20 cellular contexts compared by ENCODE assay signal in the genomic region with DNA sequence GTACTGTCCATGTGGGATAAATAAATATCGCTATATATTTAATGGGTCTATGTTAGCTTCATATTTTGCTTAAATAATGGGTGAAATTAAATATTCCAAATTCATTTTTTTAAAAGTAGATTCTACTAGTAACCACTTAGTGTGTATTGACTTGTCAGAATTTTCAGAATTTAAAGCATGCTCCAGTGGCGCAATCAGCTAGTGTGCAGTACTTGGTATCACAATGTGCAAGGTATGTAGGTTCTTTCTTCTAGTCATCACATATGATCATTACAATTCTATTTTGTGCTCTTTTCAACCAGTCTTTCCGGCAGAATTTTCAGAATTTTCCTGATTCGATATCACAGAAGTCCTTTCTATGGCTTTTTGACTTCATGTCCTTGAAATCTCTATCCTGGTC. TPM values are rescaled to one million over a fixed set of nuclear protein-coding genes. Genes with fewer than 3 reads are reported as not detected.
DNase-seq lines count a peak whose midpoint lies in the region; ATAC-seq, FAIRE-seq and TF ChIP-seq lines count a peak whose summit lies in the region.
"Had no signal": no experiment of that assay in that cellular context is flagged by ENCODE, and none has a peak within 500 bp of the region (broad histone marks: within the 10 kb centered on the region; RNA-seq: fewer than 3 reads in every experiment).

No MANE protein-coding gene starts in this region.

- FAIRE-seq in K562 (lab: Jason Lieb, UNC): peak; percentile 15
- FAIRE-seq: GM12892, GM18507, HepG2 had no signal

- no peak for TF ChIP-seq EP300 in K562 (IDR thresholded peaks at IDR 0.05; ENCODE audit: low read length)

- 6% methylated on average over 4 of the region's 4 CpGs for WGBS in K562 (ENCODE audit: insufficient coverage, low coverage, missing lambda C conversion rate)
- 97% methylated on average over 4 of the region's 4 CpGs for WGBS in smooth muscle cell (ENCODE audit: low lambda C conversion rate)

- no peak overlapping the region for H2AFZ ChIP-seq in K562 (ENCODE audit: low read depth, low read length)
- H2AFZ ChIP-seq in smooth muscle cell (ENCODE audit: low read depth): no peak overlapping the region

- H3K27ac ChIP-seq in K562 (ENCODE audit: extremely low read depth, low read depth, low read length) (no peak overlapping the region), smooth muscle cell (ENCODE audit: low read depth) (peak overlapping the region; percentile 69)
- H3K27ac ChIP-seq: BLaER1, KMS-11 had no signal

- BruUV-seq in K562 (replicated peaks; lab: Mats Ljungman, UMichigan): no TSS peak

- H3K27me3 ChIP-seq in K562 (ENCODE audit: control insufficient read depth in 2 of 2, insufficient read depth in 2 of 2, low read length in 2 of 2) (no peaks in the 10 kb centered on the region; a peak in 1 of 5 replicates), smooth muscle cell (ENCODE audit: low read depth) (no peaks in the 10 kb centered on the region)
- H3K27me3 ChIP-seq: BLaER1 had no signal

- peaks cover 23% of the 10 kb centered on the region for H3F3A ChIP-seq in smooth muscle cell (ENCODE audit: low read depth)

- intact Hi-C loops in K562 (cut with micrococcal nuclease): no loop called here

- TF ChIP-seq CTCF in K562 (IDR thresholded peaks at IDR 0.05 in 2 of 3, conservative IDR thresholded peaks at IDR 0.05 in 1 of 3; ENCODE audit: insufficient read depth in 2 of 3, low read depth in 1 of 3, low read length in 3 of 3) (no peak), smooth muscle cell (IDR thresholded peaks at IDR 0.05; ENCODE audit: borderline replicate concordance, insufficient read depth, poor library complexity, severe bottlenecking) (no peak)

- TF ChIP-seq RAD21 in K562 (CRISPR knock-in tag; conservative IDR thresholded peaks at IDR 0.05 in 1 of 2, IDR thresholded peaks at IDR 0.05 in 1 of 2): no peak

- H3K9ac ChIP-seq in K562 (ENCODE audit: insufficient read depth in 1 of 2, low read depth in 2 of 2, low read length in 2 of 2): no peak overlapping the region
- no peak overlapping the region for H3K9ac ChIP-seq in smooth muscle cell (ENCODE audit: low read depth)
- H3K9ac ChIP-seq: BLaER1, KMS-11 had no signal

- CTCF ChIA-PET in K562 (lab: Yijun Ruan, JAX; ENCODE audit: low intra/inter-chr PET ratio): no interaction called here

- POLR2A ChIA-PET in K562 (lab: Yijun Ruan, JAX): no interaction called here

- H3K4me3 ChIP-seq in K562 (no peak overlapping the region), smooth muscle cell (no peak overlapping the region)
- H3K4me3 ChIP-seq: BLaER1 had no signal

- TF ChIP-seq POLR2A in K562 (conservative IDR thresholded peaks at IDR 0.05): no peak

- no peak overlapping the region for H3K4me2 ChIP-seq in K562 (ENCODE audit: insufficient read depth, low read length)
- H3K4me2 ChIP-seq in smooth muscle cell: peak overlapping the region; percentile 50
- H3K4me2 ChIP-seq: BLaER1, KMS-11 had no signal

- H4K20me1 ChIP-seq in K562 (replicated peaks; ENCODE audit: control insufficient read depth, insufficient read depth, low read length) (no peaks in the 10 kb centered on the region), smooth muscle cell (ENCODE audit: low read depth) (no peaks in the 10 kb centered on the region)
- H4K20me1 ChIP-seq: BLaER1 had no signal

- ATAC-seq in K562: no peak
- no peak for ATAC-seq in HG03342 (IDR thresholded peaks at IDR 0.05; ENCODE audit: unreplicated experiment)
- ATAC-seq: CD8-positive, alpha-beta T cell; HCT116; HepG2 had no signal

- DNase-seq in EH (ENCODE audit: low read depth): peak; percentile 15
- no peak for DNase-seq in K562 (ENCODE audit: extremely low read depth in 1 of 4, low spot score in 3 of 4)
- DNase-seq in smooth muscle cell (lab: John Stamatoyannopoulos, UW; ENCODE audit: unreplicated experiment): no peak
- DNase-seq in NAMALWA (ENCODE audit: low spot score): no peak
- no peak for DNase-seq in NCI-H1048 (lab: John Stamatoyannopoulos, UW)
- DNase-seq: Calu3; CD8-positive, alpha-beta T cell; DMS 273 treated with DMSO at 0.1 percent for 48 hours; GDM1; GOT3; H7; HFFc6 had no signal

- H3K4me1 ChIP-seq in K562 (replicated peaks in 1 of 2; ENCODE audit: control insufficient read depth in 2 of 2, insufficient read depth in 2 of 2, low read length in 2 of 2) (no peaks in the 10 kb centered on the region), smooth muscle cell (ENCODE audit: low read depth) (peaks cover 16% of the 10 kb centered on the region)

- H3K36me3 ChIP-seq in K562 (ENCODE audit: control insufficient read depth, insufficient read depth, low read length) (no peaks in the 10 kb centered on the region), smooth muscle cell (ENCODE audit: low read depth) (no peaks in the 10 kb centered on the region)
- H3K36me3 ChIP-seq: BLaER1 had no signal

- no peaks in the 10 kb centered on the region for H3K9me3 ChIP-seq in K562 (replicated peaks; ENCODE audit: control insufficient read depth, insufficient read depth, low read depth, low read length)
- H3K9me3 ChIP-seq in smooth muscle cell (replicated peaks; ENCODE audit: low read depth): no peaks in the 10 kb centered on the region
- H3K9me3 ChIP-seq: BLaER1 had no signal

- in situ Hi-C loops in K562 (cut with MboI): no loop called here

- H3K9me1 ChIP-seq in K562 (ENCODE audit: control insufficient read depth, insufficient read depth, low read length): no peaks in the 10 kb centered on the region

- H3K79me2 ChIP-seq in K562 (ENCODE audit: control insufficient read depth, insufficient read depth, low read length) (no peaks in the 10 kb centered on the region), smooth muscle cell (ENCODE audit: low read depth) (peaks cover 24% of the 10 kb centered on the region)

TF ChIP-seq in K562, 482 proteins besides CTCF, POLR2A, EP300 and RAD21 (continues in another document):
- no peak for TF ChIP-seq ARID1B (IDR thresholded peaks at IDR 0.05)
- TF ChIP-seq POLR2AphosphoS2 (IDR thresholded peaks at IDR 0.05; ENCODE audit: low read length): no peak
- no peak for TF ChIP-seq EHMT2 (IDR thresholded peaks at IDR 0.05)
- TF ChIP-seq, protein P1, sequence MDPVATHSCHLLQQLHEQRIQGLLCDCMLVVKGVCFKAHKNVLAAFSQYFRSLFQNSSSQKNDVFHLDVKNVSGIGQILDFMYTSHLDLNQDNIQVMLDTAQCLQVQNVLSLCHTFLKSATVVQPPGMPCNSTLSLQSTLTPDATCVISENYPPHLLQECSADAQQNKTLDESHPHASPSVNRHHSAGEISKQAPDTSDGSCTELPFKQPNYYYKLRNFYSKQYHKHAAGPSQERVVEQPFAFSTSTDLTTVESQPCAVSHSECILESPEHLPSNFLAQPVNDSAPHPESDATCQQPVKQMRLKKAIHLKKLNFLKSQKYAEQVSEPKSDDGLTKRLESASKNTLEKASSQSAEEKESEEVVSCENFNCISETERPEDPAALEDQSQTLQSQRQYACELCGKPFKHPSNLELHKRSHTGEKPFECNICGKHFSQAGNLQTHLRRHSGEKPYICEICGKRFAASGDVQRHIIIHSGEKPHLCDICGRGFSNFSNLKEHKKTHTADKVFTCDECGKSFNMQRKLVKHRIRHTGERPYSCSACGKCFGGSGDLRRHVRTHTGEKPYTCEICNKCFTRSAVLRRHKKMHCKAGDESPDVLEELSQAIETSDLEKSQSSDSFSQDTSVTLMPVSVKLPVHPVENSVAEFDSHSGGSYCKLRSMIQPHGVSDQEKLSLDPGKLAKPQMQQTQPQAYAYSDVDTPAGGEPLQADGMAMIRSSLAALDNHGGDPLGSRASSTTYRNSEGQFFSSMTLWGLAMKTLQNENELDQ (CRISPR knock-in tag; IDR thresholded peaks at IDR 0.05; ENCODE audit: borderline replicate concordance): no peak
- TF ChIP-seq, protein P2, sequence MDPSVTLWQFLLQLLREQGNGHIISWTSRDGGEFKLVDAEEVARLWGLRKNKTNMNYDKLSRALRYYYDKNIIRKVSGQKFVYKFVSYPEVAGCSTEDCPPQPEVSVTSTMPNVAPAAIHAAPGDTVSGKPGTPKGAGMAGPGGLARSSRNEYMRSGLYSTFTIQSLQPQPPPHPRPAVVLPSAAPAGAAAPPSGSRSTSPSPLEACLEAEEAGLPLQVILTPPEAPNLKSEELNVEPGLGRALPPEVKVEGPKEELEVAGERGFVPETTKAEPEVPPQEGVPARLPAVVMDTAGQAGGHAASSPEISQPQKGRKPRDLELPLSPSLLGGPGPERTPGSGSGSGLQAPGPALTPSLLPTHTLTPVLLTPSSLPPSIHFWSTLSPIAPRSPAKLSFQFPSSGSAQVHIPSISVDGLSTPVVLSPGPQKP (CRISPR knock-in tag; IDR thresholded peaks at IDR 0.05): no peak
- no peak for TF ChIP-seq JUN (IDR thresholded peaks at IDR 0.05; ENCODE audit: borderline replicate concordance, low read depth, low read length)
- no peak for TF ChIP-seq JUN (CRISPR knock-in tag; IDR thresholded peaks at IDR 0.05; ENCODE audit: borderline replicate concordance)
- TF ChIP-seq CREM (IDR thresholded peaks at IDR 0.05; ENCODE audit: low read depth): no peak
- no peak for TF ChIP-seq RBBP5 (IDR thresholded peaks at IDR 0.05; ENCODE audit: borderline replicate concordance, insufficient read depth, low read length, poor library complexity, severe bottlenecking)
- no peak for TF ChIP-seq HDAC6 (IDR thresholded peaks at IDR 0.05; ENCODE audit: low read depth, low read length)
- no peak for TF ChIP-seq BCL6 (CRISPR knock-in tag; IDR thresholded peaks at IDR 0.05)
- TF ChIP-seq MED1 (CRISPR knock-in tag; IDR thresholded peaks at IDR 0.05; ENCODE audit: borderline replicate concordance): no peak
- TF ChIP-seq ZNF695 (CRISPR knock-in tag; IDR thresholded peaks at IDR 0.05): no peak

RNA-seq across cellular contexts. Expression of a gene that starts 32.6 kb away (rescaled TPM):
- total RNA-seq in K562 (2011; cell fraction: chromatin; rRNA removed; ENCODE audit: low replicate concordance): not detected in 2 replicates
- total RNA-seq in K562 (2011; cell fraction: nucleolus; rRNA removed): not detected in 2 replicates
- not detected in 2 replicates for total RNA-seq in K562 (2011; cell fraction: nucleoplasm; rRNA removed)
- total RNA-seq in K562 (2014; rRNA removed) (not detected in 2 replicates), K562 (2014; rRNA removed; fragmentation: Illumina TruSeq; extraction: Trizol) (not detected in 2 replicates), K562 (2015; rRNA removed; fragmentation: Illumina TruSeq; extraction: Trizol) (not detected in 2 replicates), K562 (2021) (not detected in 2 replicates), smooth muscle cell (36.9 and 37.7 TPM in 2 replicates)
- polyA plus RNA-seq in K562 (2011; rRNA removed) (not detected in 2 replicates), K562 (2014; fragmentation: Illumina TruSeq; extraction: Trizol) (0.01 TPM in 1 of 2 replicates, not detected in the other), K562 (2014; fragmentation: Nextera tagmentation; extraction: Ambion mirVana) (not detected), K562 (2014; rRNA removed) (not detected in 2 replicates), smooth muscle cell (19.1 and 23.5 TPM in 2 replicates)
- polyA plus RNA-seq in K562 (2011; cell fraction: cytosol; rRNA removed): not detected in 2 replicates
- 0.01 TPM in 1 of 2 replicates, not detected in the other for polyA plus RNA-seq in K562 (2011; cell fraction: nucleus; rRNA removed)
- polyA plus RNA-seq in K562 (2012): not detected in 2 replicates
- polyA minus RNA-seq in K562 (2011; rRNA and poly(A)+ RNA removed): not detected in 2 replicates
- polyA minus RNA-seq in K562 (2011; cell fraction: cytosol; rRNA and poly(A)+ RNA removed): not detected in 2 replicates
- polyA minus RNA-seq in K562 (2011; cell fraction: nucleus; rRNA and poly(A)+ RNA removed): not detected in 2 replicates
- total RNA-seq: A673, H7, HepG2 had no signal
- polyA plus RNA-seq: HepG2 had no signal

Comparison
In these comparisons a context has a peak if more than half of its experiments do, and no peak if none do; other contexts are left out.
1. RNA of a gene that starts 32.6 kb away (total RNA-seq): 36.9 to 37.7 TPM in smooth muscle cell; not detected in K562; every median in the first group is over 10 times any median in the second.